ENCODE assay signal across 1 cellular context in genomic region chr17:77101521-77102410, GRCh38.
A peak's percentile ranks its signal among the peaks of the same experiment; 100 is the strongest.
TF ChIP-seq lines count a peak whose summit lies in the region.

No MANE protein-coding gene starts in this region.

TF ChIP-seq in HepG2, 621 proteins besides CTCF, POLR2A, EP300 and RAD21 (continued from another document and continues in another):
- TF ChIP-seq, protein P1, sequence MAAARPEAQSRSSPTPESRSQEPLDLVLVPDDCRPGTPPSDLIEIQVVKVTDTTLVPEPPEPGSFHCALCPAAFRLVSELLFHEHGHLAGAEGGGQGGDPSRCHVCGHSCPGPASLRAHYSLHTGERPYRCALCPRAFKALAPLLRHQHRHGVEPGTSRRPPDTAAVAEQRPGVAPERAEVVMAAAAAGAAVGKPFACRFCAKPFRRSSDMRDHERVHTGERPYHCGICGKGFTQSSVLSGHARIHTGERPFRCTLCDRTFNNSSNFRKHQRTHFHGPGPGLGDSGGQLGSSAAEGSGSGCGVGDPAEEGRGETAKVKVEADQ (CRISPR knock-in tag; IDR thresholded peaks at IDR 0.05; ENCODE audit: borderline replicate concordance) = no peak
- TF ChIP-seq TCF7 (IDR thresholded peaks at IDR 0.05; ENCODE audit: low read depth) (no peak), ZNF644 (CRISPR knock-in tag; IDR thresholded peaks at IDR 0.05; ENCODE audit: low read depth) (no peak), ZBTB43 (CRISPR knock-in tag; conservative IDR thresholded peaks at IDR 0.05) (no peak), ZNF816 (CRISPR knock-in tag; IDR thresholded peaks at IDR 0.05; ENCODE audit: borderline replicate concordance) (no peak), ZNF563 (CRISPR knock-in tag; IDR thresholded peaks at IDR 0.05) (no peak), TGIF2 (CRISPR knock-in tag; IDR thresholded peaks at IDR 0.05) (peak; percentile 40; the same call in 1 of the 2 replicates), HDAC1 (CRISPR knock-in tag; IDR thresholded peaks at IDR 0.05) (no peak), ZNF530 (CRISPR knock-in tag; IDR thresholded peaks at IDR 0.05; ENCODE audit: low read depth) (no peak), ZZZ3 (CRISPR knock-in tag; IDR thresholded peaks at IDR 0.05; ENCODE audit: borderline replicate concordance) (no peak), MAFK (conservative IDR thresholded peaks at IDR 0.05 in 1 of 2, IDR thresholded peaks at IDR 0.05 in 1 of 2; ENCODE audit: low read length in 2 of 2) (no peak), ZNF296 (CRISPR knock-in tag; conservative IDR thresholded peaks at IDR 0.05) (no peak), NR2F1 (CRISPR knock-in tag; IDR thresholded peaks at IDR 0.05) (no peak), UBTF (CRISPR knock-in tag; IDR thresholded peaks at IDR 0.05) (no peak), GATAD1 (CRISPR knock-in tag; IDR thresholded peaks at IDR 0.05) (no peak), PCBP1 (IDR thresholded peaks at IDR 0.05; ENCODE audit: borderline replicate concordance, low read depth, low read length) (no peak), MAFF (IDR thresholded peaks at IDR 0.05; ENCODE audit: low read depth, low read length) (no peak), PRMT3 (CRISPR knock-in tag; IDR thresholded peaks at IDR 0.05; ENCODE audit: borderline replicate concordance, low read depth) (no peak), HOXA9 (CRISPR knock-in tag; IDR thresholded peaks at IDR 0.05; ENCODE audit: borderline replicate concordance) (no peak), U2AF1 (optimal IDR thresholded peaks at IDR 0.05; ENCODE audit: low read depth, low read length) (no peak), MYNN (CRISPR knock-in tag; IDR thresholded peaks at IDR 0.05; ENCODE audit: low read depth) (no peak), ZNF841 (CRISPR knock-in tag; IDR thresholded peaks at IDR 0.05; ENCODE audit: borderline replicate concordance) (no peak), ATM (IDR thresholded peaks at IDR 0.05; ENCODE audit: borderline replicate concordance) (no peak), ZNF768 (CRISPR knock-in tag; IDR thresholded peaks at IDR 0.05) (no peak), MTERF4 (CRISPR knock-in tag; IDR thresholded peaks at IDR 0.05) (no peak), SKI (IDR thresholded peaks at IDR 0.05; ENCODE audit: partially characterized antibody) (no peak), SRF (IDR thresholded peaks at IDR 0.05; ENCODE audit: low read depth, low read length) (no peak), ZNF136 (CRISPR knock-in tag; IDR thresholded peaks at IDR 0.05; ENCODE audit: low read depth) (no peak), ZNF746 (CRISPR knock-in tag; IDR thresholded peaks at IDR 0.05) (no peak), MIXL1 (CRISPR knock-in tag; IDR thresholded peaks at IDR 0.05) (0 out of 2 replicates have a peak, but pooled peaks have one; percentile 25), CBFB (CRISPR knock-in tag; IDR thresholded peaks at IDR 0.05) (no peak; the same call in none of the 2 replicates), ZNF317 (CRISPR knock-in tag; IDR thresholded peaks at IDR 0.05) (0 out of 2 replicates have a peak, but pooled peaks have one; percentile 41), E2F2 (CRISPR knock-in tag; IDR thresholded peaks at IDR 0.05; ENCODE audit: borderline replicate concordance) (no peak), BRCA1 (CRISPR knock-in tag; IDR thresholded peaks at IDR 0.05) (0 out of 2 replicates have a peak, but pooled peaks have one; percentile 18), ZNF430 (CRISPR knock-in tag; IDR thresholded peaks at IDR 0.05) (no peak), RARA (CRISPR knock-in tag; IDR thresholded peaks at IDR 0.05) (peak; percentile 26; the same call in 1 of the 2 replicates), ZNF274 (CRISPR knock-in tag; IDR thresholded peaks at IDR 0.05) (no peak), JUND (CRISPR knock-in tag; IDR thresholded peaks at IDR 0.05) (no peak), CREB1 (IDR thresholded peaks at IDR 0.05) (no peak), CREB1 (CRISPR knock-in tag; IDR thresholded peaks at IDR 0.05) (peak; percentile 11; the same call in 1 of the 2 replicates), TMF1 (CRISPR knock-in tag; IDR thresholded peaks at IDR 0.05; ENCODE audit: low read depth) (no peak), KAT7 (CRISPR knock-in tag; IDR thresholded peaks at IDR 0.05; ENCODE audit: borderline replicate concordance) (0 out of 2 replicates have a peak, but pooled peaks have one; percentile 6), AKNA (CRISPR knock-in tag; IDR thresholded peaks at IDR 0.05; ENCODE audit: borderline replicate concordance) (no peak), IKZF4 (CRISPR knock-in tag; IDR thresholded peaks at IDR 0.05; ENCODE audit: borderline replicate concordance, low read depth, not compliant biosample characterization) (no peak), ZNF790 (CRISPR knock-in tag; IDR thresholded peaks at IDR 0.05; ENCODE audit: borderline replicate concordance) (no peak), FOXA3 (CRISPR knock-in tag; IDR thresholded peaks at IDR 0.05) (peak; percentile 93)
- TF ChIP-seq, protein P2, sequence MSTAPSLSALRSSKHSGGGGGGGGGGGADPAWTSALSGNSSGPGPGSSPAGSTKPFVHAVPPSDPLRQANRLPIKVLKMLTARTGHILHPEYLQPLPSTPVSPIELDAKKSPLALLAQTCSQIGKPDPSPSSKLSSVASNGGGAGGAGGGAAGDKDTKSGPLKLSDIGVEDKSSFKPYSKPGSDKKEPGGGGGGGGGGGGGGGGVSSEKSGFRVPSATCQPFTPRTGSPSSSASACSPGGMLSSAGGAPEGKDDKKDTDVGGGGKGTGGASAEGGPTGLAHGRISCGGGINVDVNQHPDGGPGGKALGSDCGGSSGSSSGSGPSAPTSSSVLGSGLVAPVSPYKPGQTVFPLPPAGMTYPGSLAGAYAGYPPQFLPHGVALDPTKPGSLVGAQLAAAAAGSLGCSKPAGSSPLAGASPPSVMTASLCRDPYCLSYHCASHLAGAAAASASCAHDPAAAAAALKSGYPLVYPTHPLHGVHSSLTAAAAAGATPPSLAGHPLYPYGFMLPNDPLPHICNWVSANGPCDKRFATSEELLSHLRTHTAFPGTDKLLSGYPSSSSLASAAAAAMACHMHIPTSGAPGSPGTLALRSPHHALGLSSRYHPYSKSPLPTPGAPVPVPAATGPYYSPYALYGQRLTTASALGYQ (CRISPR knock-in tag; IDR thresholded peaks at IDR 0.05) = peak; percentile 28
- TF ChIP-seq, protein P3, sequence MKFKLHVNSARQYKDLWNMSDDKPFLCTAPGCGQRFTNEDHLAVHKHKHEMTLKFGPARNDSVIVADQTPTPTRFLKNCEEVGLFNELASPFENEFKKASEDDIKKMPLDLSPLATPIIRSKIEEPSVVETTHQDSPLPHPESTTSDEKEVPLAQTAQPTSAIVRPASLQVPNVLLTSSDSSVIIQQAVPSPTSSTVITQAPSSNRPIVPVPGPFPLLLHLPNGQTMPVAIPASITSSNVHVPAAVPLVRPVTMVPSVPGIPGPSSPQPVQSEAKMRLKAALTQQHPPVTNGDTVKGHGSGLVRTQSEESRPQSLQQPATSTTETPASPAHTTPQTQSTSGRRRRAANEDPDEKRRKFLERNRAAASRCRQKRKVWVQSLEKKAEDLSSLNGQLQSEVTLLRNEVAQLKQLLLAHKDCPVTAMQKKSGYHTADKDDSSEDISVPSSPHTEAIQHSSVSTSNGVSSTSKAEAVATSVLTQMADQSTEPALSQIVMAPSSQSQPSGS (CRISPR knock-in tag; IDR thresholded peaks at IDR 0.05) = no peak
- TF ChIP-seq, protein P4, sequence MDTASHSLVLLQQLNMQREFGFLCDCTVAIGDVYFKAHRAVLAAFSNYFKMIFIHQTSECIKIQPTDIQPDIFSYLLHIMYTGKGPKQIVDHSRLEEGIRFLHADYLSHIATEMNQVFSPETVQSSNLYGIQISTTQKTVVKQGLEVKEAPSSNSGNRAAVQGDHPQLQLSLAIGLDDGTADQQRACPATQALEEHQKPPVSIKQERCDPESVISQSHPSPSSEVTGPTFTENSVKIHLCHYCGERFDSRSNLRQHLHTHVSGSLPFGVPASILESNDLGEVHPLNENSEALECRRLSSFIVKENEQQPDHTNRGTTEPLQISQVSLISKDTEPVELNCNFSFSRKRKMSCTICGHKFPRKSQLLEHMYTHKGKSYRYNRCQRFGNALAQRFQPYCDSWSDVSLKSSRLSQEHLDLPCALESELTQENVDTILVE (CRISPR knock-in tag; IDR thresholded peaks at IDR 0.05) = no peak
